1 cellular context compared by ENCODE assay signal in genomic region chr1:22420456-22421053, GRCh38.
TF ChIP-seq lines count a peak whose summit lies in the region.

No MANE protein-coding gene starts in this region.

TF ChIP-seq in K562, 482 proteins besides CTCF, POLR2A, EP300 and RAD21 (continued from another document):
- TF ChIP-seq MYC (IDR thresholded peaks at IDR 0.05; ENCODE audit: low read depth, low read length) (peak; percentile 25; the same call in 1 of the 2 replicates), MYC (CRISPR knock-in tag; IDR thresholded peaks at IDR 0.05; ENCODE audit: borderline replicate concordance, low read depth) (no peak), BHLHE40 (IDR thresholded peaks at IDR 0.05; ENCODE audit: low read length) (peak; percentile 52), ZFP36 (IDR thresholded peaks at IDR 0.05; ENCODE audit: low read depth, low read length, partially characterized antibody) (peak; percentile 34), MCM7 (IDR thresholded peaks at IDR 0.05) (no peak), MAFK (IDR thresholded peaks at IDR 0.05; ENCODE audit: low read length) (peak; percentile 41), RCOR1 (IDR thresholded peaks at IDR 0.05; ENCODE audit: borderline replicate concordance in 1 of 2, low read depth in 2 of 2, low read length in 2 of 2) (peak in 1 of 2 experiments; percentile 26; a peak in 1 of 4 replicates), MAZ (CRISPR knock-in tag; conservative IDR thresholded peaks at IDR 0.05 in 1 of 2, IDR thresholded peaks at IDR 0.05 in 1 of 2) (0 out of 4 replicates have a peak, but pooled peaks of 1 of the 2 experiments have one; percentile 21), NR2F6 (CRISPR knock-in tag; IDR thresholded peaks at IDR 0.05) (no peak), STAG1 (CRISPR knock-in tag; IDR thresholded peaks at IDR 0.05; ENCODE audit: borderline replicate concordance) (peak; percentile 97), MYBL2 (IDR thresholded peaks at IDR 0.05; ENCODE audit: low read depth) (no peak), MYBL2 (CRISPR knock-in tag; IDR thresholded peaks at IDR 0.05; ENCODE audit: borderline replicate concordance) (no peak), KLF13 (tag; IDR thresholded peaks at IDR 0.05; ENCODE audit: borderline replicate concordance, low read depth) (peak; percentile 44; the same call in 1 of the 2 replicates), MAFG (tag; conservative IDR thresholded peaks at IDR 0.05) (peak; percentile 39), ZNF586 (CRISPR knock-in tag; conservative IDR thresholded peaks at IDR 0.05) (no peak), RB1 (IDR thresholded peaks at IDR 0.05; ENCODE audit: low read depth) (peak; percentile 50; the same call in 1 of the 2 replicates), DACH1 (IDR thresholded peaks at IDR 0.05; ENCODE audit: partially characterized antibody) (peak; percentile 40), ZNF146 (CRISPR knock-in tag; IDR thresholded peaks at IDR 0.05; ENCODE audit: unreplicated experiment) (no peak), POLR2AphosphoS2 (IDR thresholded peaks at IDR 0.05; ENCODE audit: low read length) (no peak), ZHX1 (conservative IDR thresholded peaks at IDR 0.05; ENCODE audit: low read length) (no peak), DEAF1 (CRISPR knock-in tag; IDR thresholded peaks at IDR 0.05) (peak; percentile 87), SMC3 (conservative IDR thresholded peaks at IDR 0.05; ENCODE audit: insufficient read depth, low read depth, low read length) (peak; percentile 100), ZNF224 (CRISPR knock-in tag; IDR thresholded peaks at IDR 0.05) (no peak), SRF (CRISPR knock-in tag; IDR thresholded peaks at IDR 0.05) (no peak), AFF1 (IDR thresholded peaks at IDR 0.05; ENCODE audit: low read depth in 1 of 2, partially characterized antibody in 2 of 2) (no peak), CC2D1A (IDR thresholded peaks at IDR 0.05) (peak; percentile 88), HSF4 (CRISPR knock-in tag; IDR thresholded peaks at IDR 0.05; ENCODE audit: borderline replicate concordance) (no peak)
